Comparison of ENCODE assay signal across 9 cellular contexts in the genomic region with DNA sequence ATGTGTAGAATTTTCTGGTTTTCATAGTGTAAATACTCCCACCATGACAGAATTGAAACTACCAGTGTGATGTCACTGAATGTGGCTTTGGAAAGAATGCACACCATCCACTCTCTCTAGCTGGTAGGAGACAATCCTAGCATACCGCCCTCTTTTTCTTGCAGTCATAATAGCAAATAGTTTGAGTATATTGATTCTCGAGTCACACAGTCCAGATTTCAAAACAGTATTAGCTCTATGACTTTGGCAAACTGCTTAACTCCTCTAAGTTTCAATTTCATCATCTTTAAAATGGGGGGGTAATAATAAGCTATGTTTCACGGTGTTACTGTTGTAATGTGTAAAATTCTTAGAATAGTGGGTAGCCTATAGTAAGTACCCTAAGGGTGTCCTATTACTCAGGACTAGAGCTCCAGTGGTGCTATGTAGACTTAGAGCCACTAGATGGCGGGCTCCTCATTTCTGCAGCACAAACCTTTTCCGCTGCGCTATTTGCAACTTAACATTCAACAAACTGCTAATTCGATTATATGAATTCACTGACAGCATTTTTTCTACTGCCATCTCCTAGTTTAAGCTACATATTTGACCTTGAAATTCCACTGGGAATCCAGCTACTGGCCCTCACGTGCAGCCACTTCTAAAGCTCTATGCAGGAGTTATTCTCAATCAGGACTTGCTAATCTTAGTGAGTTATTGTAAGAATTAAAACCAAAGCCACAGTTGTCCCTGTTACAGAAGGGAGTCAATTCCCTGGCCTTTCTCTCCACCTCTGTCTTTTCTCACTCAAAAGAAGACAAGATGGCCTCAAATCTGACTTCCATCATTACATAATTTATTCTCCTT. TPM values are rescaled to one million over a fixed set of nuclear protein-coding genes. Genes with fewer than 3 reads are reported as not detected.
A peak's percentile ranks its signal among the peaks of the same experiment; 100 is the strongest.
DNase-seq lines count a peak whose midpoint lies in the region; ATAC-seq, FAIRE-seq and TF ChIP-seq lines count a peak whose summit lies in the region.
"Had no signal": no experiment of that assay in that cellular context is flagged by ENCODE, and none has a peak within 500 bp of the region (broad histone marks: within the 10 kb centered on the region; RNA-seq: fewer than 3 reads in every experiment).

No MANE protein-coding gene starts in this region.

- peaks cover 3% of the 10 kb centered on the region for H3K4me1 ChIP-seq in Karpas-422 (ENCODE audit: low read length)

- H3K4me3 Mint-ChIP-seq in activated T-helper 2 cell treated with anti-CD3 and anti-CD28 coated beads, Interferon-gamma antibody, Interleukin-2, Interleukin-4, amounts not matched to agents 10 μg/mL and 5 μg/mL and 100 μg/mL, durations not matched to agents 14 hours and 24 hours and 36 hours (ENCODE audit: low read depth), result no peak overlapping the region
- peak overlapping the region; percentile 37 for H3K4me3 Mint-ChIP-seq in osteocyte (ENCODE audit: unreplicated experiment)
- no peak overlapping the region for H3K4me3 Mint-ChIP-seq in type B pancreatic cell

- H3K4me1 Mint-ChIP-seq in activated T-helper 2 cell treated with anti-CD3 and anti-CD28 coated beads, Interferon-gamma antibody, Interleukin-2, Interleukin-4, amounts not matched to agents 10 μg/mL and 5 μg/mL and 100 μg/mL, durations not matched to agents 14 hours and 24 hours and 36 hours (ENCODE audit: low read depth), result peaks cover 49% of the 10 kb centered on the region
- peaks cover 47% of the 10 kb centered on the region for H3K4me1 Mint-ChIP-seq in osteocyte (ENCODE audit: unreplicated experiment)
- H3K4me1 Mint-ChIP-seq in type B pancreatic cell (ENCODE audit: unreplicated experiment), result peaks cover 21% of the 10 kb centered on the region

- no peaks in the 10 kb centered on the region for H3K9me2 ChIP-seq in Karpas-422 (replicated peaks; ENCODE audit: insufficient read depth, low read length)

- H3K9me3 ChIP-seq in Karpas-422 (ENCODE audit: low read length), result peaks cover 8% of the 10 kb centered on the region

- no peak overlapping the region for H3K4me3 ChIP-seq in Karpas-422 (ENCODE audit: low read length)

- no peak overlapping the region for H2AFZ ChIP-seq in Karpas-422 (ENCODE audit: low read length)

- DNase-seq in EH (ENCODE audit: low read depth) (peak; percentile 90), Karpas-422 (peak; percentile 88), RKO (ENCODE audit: low spot score) (peak; percentile 87), frontal cortex (ENCODE audit: low spot score in 2 of 2) (peak in 1 of 2 donors; percentile 39), osteocyte (ENCODE audit: extremely low spot score, unreplicated experiment) (no peak), type B pancreatic cell (ENCODE audit: extremely low spot score, unreplicated experiment) (no peak)
- DNase-seq in activated T-helper 2 cell treated with anti-CD3 and anti-CD28 coated beads, Interferon-gamma antibody, Interleukin-2, Interleukin-4, amounts not matched to agents 10 μg/mL and 5 μg/mL and 100 μg/mL, durations not matched to agents 14 hours and 24 hours and 36 hours (ENCODE audit: low spot score), result peak; percentile 63

- H3K4me2 ChIP-seq in Karpas-422 (ENCODE audit: low read depth, low read length, poor library complexity, severe bottlenecking), result no peak overlapping the region

- peaks cover 4% of the 10 kb centered on the region; the same call in 1 of the 2 replicates for H3K27me3 ChIP-seq in Karpas-422 (ENCODE audit: low read length)

- H3K9ac ChIP-seq in Karpas-422 (ENCODE audit: low read length), result no peak overlapping the region

- H3K9me3 Mint-ChIP-seq in activated T-helper 2 cell treated with anti-CD3 and anti-CD28 coated beads, Interferon-gamma antibody, Interleukin-2, Interleukin-4, amounts not matched to agents 10 μg/mL and 5 μg/mL and 100 μg/mL, durations not matched to agents 14 hours and 24 hours and 36 hours, result peaks cover 21% of the 10 kb centered on the region
- H3K9me3 Mint-ChIP-seq in osteocyte (ENCODE audit: unreplicated experiment), result peaks cover 19% of the 10 kb centered on the region
- H3K9me3 Mint-ChIP-seq in type B pancreatic cell, result peaks cover 14% of the 10 kb centered on the region

- peak overlapping the region; percentile 87 for H3K27ac Mint-ChIP-seq in activated T-helper 2 cell treated with anti-CD3 and anti-CD28 coated beads, Interferon-gamma antibody, Interleukin-2, Interleukin-4, amounts not matched to agents 10 μg/mL and 5 μg/mL and 100 μg/mL, durations not matched to agents 14 hours and 24 hours and 36 hours
- H3K27ac Mint-ChIP-seq in osteocyte (ENCODE audit: unreplicated experiment), result peak overlapping the region; percentile 92
- H3K27ac Mint-ChIP-seq in type B pancreatic cell, result peak overlapping the region; percentile 63

- peak; percentile 98 for TF ChIP-seq CTCF in osteocyte (IDR thresholded peaks at IDR 0.05)
- peak; percentile 97 for TF ChIP-seq CTCF in type B pancreatic cell (conservative IDR thresholded peaks at IDR 0.05)

- peaks cover 11% of the 10 kb centered on the region for H3K27me3 Mint-ChIP-seq in activated T-helper 2 cell treated with anti-CD3 and anti-CD28 coated beads, Interferon-gamma antibody, Interleukin-2, Interleukin-4, amounts not matched to agents 10 μg/mL and 5 μg/mL and 100 μg/mL, durations not matched to agents 14 hours and 24 hours and 36 hours (ENCODE audit: low read depth)
- H3K27me3 Mint-ChIP-seq in osteocyte (ENCODE audit: unreplicated experiment) (no peaks in the 10 kb centered on the region), type B pancreatic cell (no peaks in the 10 kb centered on the region)

- H3K27ac ChIP-seq in Karpas-422 (ENCODE audit: low read length), result no peak overlapping the region

- no peaks in the 10 kb centered on the region for H4K20me1 ChIP-seq in Karpas-422 (ENCODE audit: insufficient read depth, low read depth, low read length)

- no peaks in the 10 kb centered on the region for H3K36me3 ChIP-seq in Karpas-422 (ENCODE audit: insufficient read depth, low read length)

- intact Hi-C loops in activated T-helper 2 cell treated with anti-CD3 and anti-CD28 coated beads, Interferon-gamma antibody, Interleukin-2, Interleukin-4, amounts not matched to agents 10 μg/mL and 5 μg/mL and 100 μg/mL, durations not matched to agents 14 hours and 24 hours and 36 hours (cut with micrococcal nuclease), result loop anchor here (1.0 to 5.0 kb wide), 8 partner anchors 49 to 433 kb away; a partner anchor contains a TSS

- FAIRE-seq in frontal cortex (lab: Jason Lieb, UNC), result peak; percentile 47

- no peaks in the 10 kb centered on the region for H3K79me2 ChIP-seq in Karpas-422 (ENCODE audit: low read length)

- ATAC-seq in GM21723 (IDR thresholded peaks at IDR 0.05; ENCODE audit: unreplicated experiment), result peak; percentile 97

- peaks cover 10% of the 10 kb centered on the region for H3K36me3 Mint-ChIP-seq in activated T-helper 2 cell treated with anti-CD3 and anti-CD28 coated beads, Interferon-gamma antibody, Interleukin-2, Interleukin-4, amounts not matched to agents 10 μg/mL and 5 μg/mL and 100 μg/mL, durations not matched to agents 14 hours and 24 hours and 36 hours (ENCODE audit: low read depth)
- H3K36me3 Mint-ChIP-seq in osteocyte (ENCODE audit: unreplicated experiment) (peaks cover 4% of the 10 kb centered on the region), type B pancreatic cell (no peaks in the 10 kb centered on the region)

RNA-seq across cellular contexts. Expression of a gene that starts 18.7 kb away (rescaled TPM):
- not detected in 2 replicates for total RNA-seq in Karpas-422 (2014; rRNA removed; shearing (Covaris generic); ENCODE audit: low replicate concordance)
- not detected in 2 replicates for total RNA-seq in activated T-helper 2 cell treated with anti-CD3 and anti-CD28 coated beads, Interferon-gamma antibody, Interleukin-2, Interleukin-4, amounts not matched to agents 10 μg/mL and 5 μg/mL and 100 μg/mL, durations not matched to agents 14 hours and 24 hours and 36 hours
- total RNA-seq in frontal cortex, result not detected
- not detected in 2 replicates for total RNA-seq in osteocyte
- total RNA-seq in type B pancreatic cell (ENCODE audit: low replicate concordance), result not detected in 2 replicates
- total RNA-seq: mononuclear cell had no signal

RNA-seq across cellular contexts. Expression of a gene that starts 22.7 kb away (rescaled TPM):
- 156 and 174 TPM in 2 replicates for total RNA-seq in Karpas-422 (2014; rRNA removed; shearing (Covaris generic); ENCODE audit: low replicate concordance)
- total RNA-seq in activated T-helper 2 cell treated with anti-CD3 and anti-CD28 coated beads, Interferon-gamma antibody, Interleukin-2, Interleukin-4, amounts not matched to agents 10 μg/mL and 5 μg/mL and 100 μg/mL, durations not matched to agents 14 hours and 24 hours and 36 hours, result 166 and 168 TPM in 2 replicates
- 24.9 TPM for total RNA-seq in frontal cortex
- 141 and 147 TPM in 2 replicates for total RNA-seq in osteocyte
- total RNA-seq in type B pancreatic cell (ENCODE audit: low replicate concordance), result 110 and 155 TPM in 2 replicates

RNA-seq across cellular contexts. Expression of a gene that starts 44.2 kb away (rescaled TPM):
- not detected in 2 replicates for total RNA-seq in Karpas-422 (2014; rRNA removed; shearing (Covaris generic); ENCODE audit: low replicate concordance)
- 0.75 and 1.1 TPM in 2 replicates for total RNA-seq in activated T-helper 2 cell treated with anti-CD3 and anti-CD28 coated beads, Interferon-gamma antibody, Interleukin-2, Interleukin-4, amounts not matched to agents 10 μg/mL and 5 μg/mL and 100 μg/mL, durations not matched to agents 14 hours and 24 hours and 36 hours
- total RNA-seq in frontal cortex, result not detected
- not detected in 2 replicates for total RNA-seq in osteocyte
- 2.6 and 4.8 TPM in 2 replicates for total RNA-seq in type B pancreatic cell (ENCODE audit: low replicate concordance)

RNA-seq across cellular contexts. Expression of a gene that starts 47.6 kb away (rescaled TPM):
- 22.3 and 23.4 TPM in 2 replicates for total RNA-seq in Karpas-422 (2014; rRNA removed; shearing (Covaris generic); ENCODE audit: low replicate concordance)
- total RNA-seq in activated T-helper 2 cell treated with anti-CD3 and anti-CD28 coated beads, Interferon-gamma antibody, Interleukin-2, Interleukin-4, amounts not matched to agents 10 μg/mL and 5 μg/mL and 100 μg/mL, durations not matched to agents 14 hours and 24 hours and 36 hours, result 116 and 122 TPM in 2 replicates
- total RNA-seq in frontal cortex (20.4 TPM), osteocyte (47.5 and 51.4 TPM in 2 replicates), type B pancreatic cell (ENCODE audit: low replicate concordance) (53.9 and 55.2 TPM in 2 replicates)

RNA-seq across cellular contexts. Expression of a gene that starts 57.3 kb away (rescaled TPM):
- total RNA-seq in Karpas-422 (2014; rRNA removed; shearing (Covaris generic); ENCODE audit: low replicate concordance), result not detected in 2 replicates
- not detected in 2 replicates for total RNA-seq in activated T-helper 2 cell treated with anti-CD3 and anti-CD28 coated beads, Interferon-gamma antibody, Interleukin-2, Interleukin-4, amounts not matched to agents 10 μg/mL and 5 μg/mL and 100 μg/mL, durations not matched to agents 14 hours and 24 hours and 36 hours
- total RNA-seq in frontal cortex (not detected), osteocyte (not detected in 2 replicates), type B pancreatic cell (ENCODE audit: low replicate concordance) (not detected in 2 replicates)
- total RNA-seq: mononuclear cell had no signal

Comparison
In these comparisons a context has a peak if more than half of its experiments do, and no peak if none do; other contexts are left out.
1. DNase-seq: peak in EH (single experiment), Karpas-422 (single experiment), RKO (single experiment) and activated T-helper 2 cell treated with anti-CD3 and anti-CD28 coated beads, Interferon-gamma antibody, Interleukin-2, Interleukin-4, amounts not matched to agents 10 μg/mL and 5 μg/mL and 100 μg/mL, durations not matched to agents 14 hours and 24 hours and 36 hours (single experiment); none in osteocyte (single experiment) and type B pancreatic cell (single experiment).
2. Peak in every context shown above with its lines, with median percentiles within 50 percentile points of each other: H3K27ac Mint-ChIP-seq.